ENCODE assay signal across 1 cellular context in genomic region chr16:69773255-69773947, GRCh38.
TF ChIP-seq lines count a peak whose summit lies in the region.

No MANE protein-coding gene starts in this region.

TF ChIP-seq in HepG2, 621 proteins besides CTCF, POLR2A, EP300 and RAD21:
- TF ChIP-seq PREB (CRISPR knock-in tag; IDR thresholded peaks at IDR 0.05), result no peak
- TF ChIP-seq NR2F6 (IDR thresholded peaks at IDR 0.05), result no peak
- 0 out of 2 replicates have a peak, but pooled peaks have one; percentile 13 for TF ChIP-seq NR2F6 (CRISPR knock-in tag; IDR thresholded peaks at IDR 0.05)
